23 cellular contexts compared by ENCODE assay signal in the genomic region with DNA sequence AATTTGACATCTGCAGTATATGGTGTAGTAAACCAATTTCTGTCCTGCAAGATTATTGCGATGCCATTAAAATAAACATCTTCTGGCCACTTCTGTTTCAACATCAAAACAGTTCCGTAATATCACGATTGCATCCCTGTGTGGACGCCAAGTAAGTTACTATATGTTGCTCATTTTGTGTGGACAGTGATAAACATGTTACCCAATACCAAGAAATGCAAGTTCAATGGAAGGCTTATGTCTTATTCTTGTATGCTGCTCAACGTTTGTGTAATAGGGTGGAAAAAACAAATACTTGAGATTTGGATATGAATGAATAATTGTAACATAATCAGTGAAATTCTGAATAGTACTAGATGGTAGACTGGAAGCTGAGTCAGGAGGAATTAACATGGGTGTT.
DNase-seq lines count a peak whose midpoint lies in the region; FAIRE-seq lines count a peak whose summit lies in the region.
"Had no signal": no experiment of that assay in that cellular context is flagged by ENCODE, and none has a peak within 500 bp of the region (broad histone marks: within the 10 kb centered on the region; RNA-seq: fewer than 3 reads in every experiment).

No MANE protein-coding gene starts in this region.

- FAIRE-seq in RCC 7860 (lab: Jason Lieb, UNC) = no peak
- FAIRE-seq: GM12891 had no signal

- DNase-seq in NCI-H2029 treated with DMSO at 0.1 percent for 48 hours (lab: John Stamatoyannopoulos, UW) (peak; percentile 16), NCI-H2029 (lab: John Stamatoyannopoulos, UW) (no peak), fibroblast of gingiva (ENCODE audit: low read depth) (peak; percentile 93), iris pigment epithelial cell (ENCODE audit: low read depth) (peak; percentile 89), activated gamma-delta T cell treated with Interleukin-2 at 50 U/mL for 16 hours (no peak), NCI-H1417 (lab: John Stamatoyannopoulos, UW) (no peak), amygdala (lab: John Stamatoyannopoulos, UW) (no peak), RCC 7860 (ENCODE audit: low spot score) (no peak)
- DNase-seq: BE2C, Calu3, DMS79 treated with DMSO at 0.1 percent for 48 hours, GF-D8, GOT3, NCI-H1092, NCI-H1436, NCI-H187, NCI-H2107, NCI-H2227 treated with DMSO at 0.1 percent for 48 hours, NCI-H526 treated with DMSO at 0.1 percent for 48 hours, PC-9, Right ventricle myocardium superior, RPMI8226 had no signal

Comparison
In these comparisons a context has a peak if more than half of its experiments do, and no peak if none do; other contexts are left out.
1. DNase-seq: peak in NCI-H2029 treated with DMSO at 0.1 percent for 48 hours (single experiment), fibroblast of gingiva (single experiment) and iris pigment epithelial cell (single experiment); none in NCI-H2029 (single experiment), activated gamma-delta T cell treated with Interleukin-2 at 50 U/mL for 16 hours (single experiment), NCI-H1417 (0 of 3), amygdala (0 of 56) and RCC 7860 (single experiment).